Comparison of ENCODE assay signal across 1 cellular context in genomic region chr3:170483485-170484262, GRCh38.
A peak's percentile ranks its signal among the peaks of the same experiment; 100 is the strongest.
TF ChIP-seq lines count a peak whose summit lies in the region.

No MANE protein-coding gene starts in this region.

TF ChIP-seq in SK-N-SH, 30 proteins besides CTCF, POLR2A, EP300 and RAD21 (continued from another document):
- TF ChIP-seq PBX3 (IDR thresholded peaks at IDR 0.05) (no peak), USF2 (IDR thresholded peaks at IDR 0.05; ENCODE audit: borderline replicate concordance, low read depth, low read length) (no peak), TAF1 (IDR thresholded peaks at IDR 0.05; ENCODE audit: borderline replicate concordance, low read depth, low read length) (no peak), FOXJ3 (CRISPR knock-in tag; IDR thresholded peaks at IDR 0.05) (peak; percentile 39; the same call in 1 of the 2 replicates), MXI1 (IDR thresholded peaks at IDR 0.05; ENCODE audit: low read depth, low read length) (no peak; the same call in 1 of the 2 replicates), MAX (IDR thresholded peaks at IDR 0.05; ENCODE audit: low read depth) (no peak), FOXM1 (IDR thresholded peaks at IDR 0.05; ENCODE audit: low read depth) (no peak), GABPA (IDR thresholded peaks at IDR 0.05; ENCODE audit: low read depth) (no peak), RXRA (IDR thresholded peaks at IDR 0.05; ENCODE audit: borderline replicate concordance, low read depth) (no peak), SIN3A (IDR thresholded peaks at IDR 0.05; ENCODE audit: borderline replicate concordance, low read depth, low read length) (no peak), RCOR1 (IDR thresholded peaks at IDR 0.05; ENCODE audit: low read length) (peak; percentile 21; the same call in 1 of the 2 replicates)
